Comparison of ENCODE assay signal across 22 cellular contexts in the genomic region with DNA sequence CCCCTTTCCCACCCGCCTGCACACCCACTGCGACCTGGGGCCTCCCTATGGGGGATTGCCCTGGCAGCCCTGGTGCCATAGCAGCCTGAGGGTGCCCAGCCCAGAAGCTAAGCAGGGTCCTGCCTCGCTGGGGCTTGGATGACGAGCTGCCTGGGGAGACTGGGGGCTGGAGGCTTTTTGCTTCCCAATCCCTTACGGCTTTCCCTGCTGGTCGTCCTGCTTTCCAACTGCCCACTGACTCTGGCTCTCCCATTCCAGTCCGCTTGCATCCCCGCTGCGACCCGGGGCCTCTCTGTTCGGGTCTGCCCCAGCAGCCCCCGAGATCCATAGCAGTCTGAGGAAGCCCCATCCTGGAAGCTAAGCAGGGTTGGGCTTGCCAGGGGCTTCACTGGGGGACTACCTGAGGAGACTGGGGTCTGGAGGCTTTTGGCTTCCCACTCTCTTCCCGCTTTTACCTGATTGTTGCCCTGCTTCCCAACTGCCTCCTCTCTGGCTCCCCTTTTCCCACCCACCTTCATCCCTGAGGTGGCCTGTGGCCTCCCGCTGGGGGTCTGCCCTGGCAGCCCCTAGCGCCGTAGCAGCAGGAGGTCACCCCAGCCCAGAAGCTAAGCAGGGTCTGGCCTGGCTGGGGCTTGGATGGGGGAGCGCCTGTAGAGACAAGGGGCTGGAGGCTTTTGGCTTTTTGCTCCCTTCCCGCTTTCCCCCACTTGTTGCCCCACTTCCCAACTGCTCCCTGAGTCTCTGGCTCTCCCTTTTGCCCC.
"Had no signal": no experiment of that assay in that cellular context is flagged by ENCODE, and none has a peak within 500 bp of the region (broad histone marks: within the 10 kb centered on the region; RNA-seq: fewer than 3 reads in every experiment).

No MANE protein-coding gene starts in this region.

- FAIRE-seq: endometrium had no signal

- H3K36me3 Mint-ChIP-seq: stimulated activated memory B cell treated with anti-CD40 and anti-IgM and Interleukin-4, amounts not matched to agents 10 μg/mL and 1 μg/mL and 100 μg/mL, for 72 hours had no signal

- H3K4me3 Mint-ChIP-seq: immature natural killer cell; naive thymus-derived CD8-positive, alpha-beta T cell; stimulated activated memory B cell treated with anti-CD40 and anti-IgM and Interleukin-4, amounts not matched to agents 10 μg/mL and 1 μg/mL and 100 μg/mL, for 72 hours; stimulated activated naive CD8-positive, alpha-beta T cell treated with anti-CD3 and anti-CD28 coated beads, Interleukin-15, Interleukin-2, amounts not matched to agents 100 ng/mL and 50 ng/mL, for 24 hours had no signal

- H3K4me1 ChIP-seq: gastroesophageal sphincter, parathyroid adenoma, prostate gland, right lobe of liver, tibial artery, upper lobe of left lung had no signal

- H3K9ac ChIP-seq: parathyroid adenoma had no signal

- DNase-seq: central memory CD4-positive, alpha-beta T cell; cortex of kidney; effector CD8-positive, alpha-beta T cell; esophagus squamous epithelium; foreskin fibroblast; glutamatergic neuron; immature natural killer cell; left colon; mammary epithelial cell; naive thymus-derived CD8-positive, alpha-beta T cell; right lobe of liver; stimulated activated CD4-positive, alpha-beta T cell treated with anti-CD3 and anti-CD28 coated beads, Interleukin-4, amount 100 ng/mL, for 24 hours; tibial artery had no signal

- H3K27ac ChIP-seq: dorsolateral prefrontal cortex, gastroesophageal sphincter, parathyroid adenoma, prostate gland, right lobe of liver, tibial artery, upper lobe of left lung had no signal

- H3K4me1 Mint-ChIP-seq: stimulated activated memory B cell treated with anti-CD40 and anti-IgM and Interleukin-4, amounts not matched to agents 10 μg/mL and 1 μg/mL and 100 μg/mL, for 72 hours had no signal

- H3K27me3 Mint-ChIP-seq: stimulated activated memory B cell treated with anti-CD40 and anti-IgM and Interleukin-4, amounts not matched to agents 10 μg/mL and 1 μg/mL and 100 μg/mL, for 72 hours; stimulated activated naive CD8-positive, alpha-beta T cell treated with anti-CD3 and anti-CD28 coated beads, Interleukin-15, Interleukin-2, amounts not matched to agents 100 ng/mL and 50 ng/mL, for 24 hours had no signal

- H3K4me3 ChIP-seq: dorsolateral prefrontal cortex, gastroesophageal sphincter, mucosa of descending colon, prostate gland, right lobe of liver, tibial artery, upper lobe of left lung had no signal

- H3K27me3 ChIP-seq: esophagus squamous epithelium, right lobe of liver, tibial artery, upper lobe of left lung had no signal

- H3K79me2 ChIP-seq: parathyroid adenoma had no signal

- H2AFZ ChIP-seq: parathyroid adenoma had no signal

- H3K27ac Mint-ChIP-seq: immature natural killer cell; naive thymus-derived CD8-positive, alpha-beta T cell; stimulated activated memory B cell treated with anti-CD40 and anti-IgM and Interleukin-4, amounts not matched to agents 10 μg/mL and 1 μg/mL and 100 μg/mL, for 72 hours; stimulated activated naive CD8-positive, alpha-beta T cell treated with anti-CD3 and anti-CD28 coated beads, Interleukin-15, Interleukin-2, amounts not matched to agents 100 ng/mL and 50 ng/mL, for 24 hours had no signal

- H3K36me3 ChIP-seq: esophagus squamous epithelium, gastroesophageal sphincter, prostate gland, right lobe of liver, tibial artery, upper lobe of left lung had no signal

- H3K9me3 ChIP-seq: prostate gland, right lobe of liver had no signal
